In genomic region chr13:44051923-44052322, GRCh38 we compare ENCODE assay signal across 19 cellular contexts.
DNase-seq lines count a peak whose midpoint lies in the region; ATAC-seq lines count a peak whose summit lies in the region.
"Had no signal": no experiment of that assay in that cellular context is flagged by ENCODE, and none has a peak within 500 bp of the region (broad histone marks: within the 10 kb centered on the region; RNA-seq: fewer than 3 reads in every experiment).

No MANE protein-coding gene starts in this region.

- no peak overlapping the region for H3K4me3 ChIP-seq in muscle layer of colon (ENCODE audit: low read depth in 1 of 2, low read length in 2 of 2)
- H3K4me3 ChIP-seq in effector memory CD4-positive, alpha-beta T cell (ENCODE audit: insufficient read depth, low read depth, low read length, poor library complexity, severe bottlenecking), result no peak overlapping the region
- H3K4me3 ChIP-seq: GM23338, ovary had no signal

- H3K9me3 Mint-ChIP-seq in stimulated activated naive B cell treated with anti-CD40 and anti-IgM and Interleukin-4, amounts not matched to agents 10 μg/mL and 1 μg/mL and 100 μg/mL, for 72 hours, result no peaks in the 10 kb centered on the region
- H3K9me3 Mint-ChIP-seq: GM23338; stimulated activated naive CD8-positive, alpha-beta T cell treated with anti-CD3 and anti-CD28 coated beads, Interleukin-15, Interleukin-2, amounts not matched to agents 100 ng/mL and 50 ng/mL, for 24 hours had no signal

- H3K36me3 Mint-ChIP-seq in stimulated activated naive B cell treated with anti-CD40 and anti-IgM and Interleukin-4, amounts not matched to agents 10 μg/mL and 1 μg/mL and 100 μg/mL, for 72 hours, result no peaks in the 10 kb centered on the region
- H3K36me3 Mint-ChIP-seq: activated naive CD8-positive, alpha-beta T cell had no signal

- peaks cover 17% of the 10 kb centered on the region for H3K4me1 ChIP-seq in muscle layer of colon (ENCODE audit: insufficient read depth, low read length)
- H3K4me1 ChIP-seq in effector memory CD4-positive, alpha-beta T cell (ENCODE audit: control insufficient read depth, insufficient read depth, low read length, poor library complexity, severe bottlenecking), result no peaks in the 10 kb centered on the region

- no peak overlapping the region for H3K9ac ChIP-seq in muscle layer of colon (ENCODE audit: low read length)

- H3K4me1 Mint-ChIP-seq in stimulated activated naive B cell treated with anti-CD40 and anti-IgM and Interleukin-4, amounts not matched to agents 10 μg/mL and 1 μg/mL and 100 μg/mL, for 72 hours, result peaks cover 4 to 8% of the 10 kb centered on the region in 2 donors

- no peaks in the 10 kb centered on the region for H3K36me3 ChIP-seq in muscle layer of colon (ENCODE audit: insufficient read depth, low read length)
- H3K36me3 ChIP-seq in effector memory CD4-positive, alpha-beta T cell (ENCODE audit: control insufficient read depth, insufficient read depth, low read length), result no peaks in the 10 kb centered on the region
- H3K36me3 ChIP-seq: ovary had no signal

- H3K4me3 Mint-ChIP-seq in stimulated activated naive B cell treated with anti-CD40 and anti-IgM and Interleukin-4, amounts not matched to agents 10 μg/mL and 1 μg/mL and 100 μg/mL, for 72 hours, result no peak overlapping the region
- H3K4me3 Mint-ChIP-seq: activated naive CD8-positive, alpha-beta T cell; GM23338; stimulated activated naive CD8-positive, alpha-beta T cell treated with anti-CD3 and anti-CD28 coated beads, Interleukin-15, Interleukin-2, amounts not matched to agents 100 ng/mL and 50 ng/mL, for 24 hours had no signal

- no peaks in the 10 kb centered on the region for H3K9me3 ChIP-seq in muscle layer of colon (ENCODE audit: low read length)
- no peaks in the 10 kb centered on the region for H3K9me3 ChIP-seq in effector memory CD4-positive, alpha-beta T cell (ENCODE audit: control insufficient read depth, low read length)
- H3K9me3 ChIP-seq: ovary had no signal

- H3K27me3 Mint-ChIP-seq in stimulated activated naive B cell treated with anti-CD40 and anti-IgM and Interleukin-4, amounts not matched to agents 10 μg/mL and 1 μg/mL and 100 μg/mL, for 72 hours, result peaks cover 19 to 27% of the 10 kb centered on the region in 2 donors

- peak; percentile 21 for DNase-seq in CD1c-positive myeloid dendritic cell (ENCODE audit: extremely low spot score)
- peak; percentile 16 for DNase-seq in MV-4-11 (lab: John Stamatoyannopoulos, UW)
- peak; percentile 5 for DNase-seq in dermis blood vessel endothelial cell
- no peak for DNase-seq in effector memory CD4-positive, alpha-beta T cell
- no peak for DNase-seq in NCI-H69 (lab: John Stamatoyannopoulos, UW)
- DNase-seq in stimulated activated naive B cell treated with anti-CD40 and anti-IgM and Interleukin-4, amounts not matched to agents 10 μg/mL and 1 μg/mL and 100 μg/mL, for 72 hours, result no peak
- DNase-seq: activated CD8-positive, alpha-beta memory T cell treated with anti-CD3 and anti-CD28 coated beads, Interleukin-2, amount 50 U/mL, for 4 hours; Calu3; NCI-H1092; NCI-H446 treated with DMSO at 0.1 percent for 48 hours; ovary; small intestine; SW 1271 had no signal

- H3K27ac Mint-ChIP-seq in stimulated activated naive B cell treated with anti-CD40 and anti-IgM and Interleukin-4, amounts not matched to agents 10 μg/mL and 1 μg/mL and 100 μg/mL, for 72 hours, result no peak overlapping the region
- H3K27ac Mint-ChIP-seq: activated naive CD8-positive, alpha-beta T cell; GM23338 had no signal

- H3K27ac ChIP-seq in muscle layer of colon (ENCODE audit: low read depth, low read length), result peak overlapping the region; percentile 31
- no peak overlapping the region for H3K27ac ChIP-seq in effector memory CD4-positive, alpha-beta T cell (ENCODE audit: insufficient read depth, low read length, poor library complexity, severe bottlenecking)

- ATAC-seq in GM18498 (IDR thresholded peaks at IDR 0.05; ENCODE audit: unreplicated experiment), result no peak
- no peak for ATAC-seq in stimulated activated naive B cell treated with anti-CD40 and anti-IgM and Interleukin-4, amounts not matched to agents 10 μg/mL and 1 μg/mL and 100 μg/mL, for 72 hours (replicated peaks)
- ATAC-seq: esophagus mucosa had no signal

- no peaks in the 10 kb centered on the region for H3K27me3 ChIP-seq in muscle layer of colon (ENCODE audit: control insufficient read depth in 1 of 2, insufficient read depth in 2 of 2, low read length in 2 of 2)
- peaks cover 6% of the 10 kb centered on the region for H3K27me3 ChIP-seq in effector memory CD4-positive, alpha-beta T cell (replicated peaks; ENCODE audit: control insufficient read depth, insufficient read depth, low read length, poor library complexity, severe bottlenecking)
- H3K27me3 ChIP-seq: ovary had no signal

Comparison
In these comparisons a context has a peak if more than half of its experiments do, and no peak if none do; other contexts are left out.
1. DNase-seq: peak in CD1c-positive myeloid dendritic cell (single experiment), MV-4-11 (single experiment) and dermis blood vessel endothelial cell (single experiment); none in effector memory CD4-positive, alpha-beta T cell (0 of 3), NCI-H69 (single experiment) and stimulated activated naive B cell treated with anti-CD40 and anti-IgM and Interleukin-4, amounts not matched to agents 10 μg/mL and 1 μg/mL and 100 μg/mL, for 72 hours (single experiment).